In the genomic region with DNA sequence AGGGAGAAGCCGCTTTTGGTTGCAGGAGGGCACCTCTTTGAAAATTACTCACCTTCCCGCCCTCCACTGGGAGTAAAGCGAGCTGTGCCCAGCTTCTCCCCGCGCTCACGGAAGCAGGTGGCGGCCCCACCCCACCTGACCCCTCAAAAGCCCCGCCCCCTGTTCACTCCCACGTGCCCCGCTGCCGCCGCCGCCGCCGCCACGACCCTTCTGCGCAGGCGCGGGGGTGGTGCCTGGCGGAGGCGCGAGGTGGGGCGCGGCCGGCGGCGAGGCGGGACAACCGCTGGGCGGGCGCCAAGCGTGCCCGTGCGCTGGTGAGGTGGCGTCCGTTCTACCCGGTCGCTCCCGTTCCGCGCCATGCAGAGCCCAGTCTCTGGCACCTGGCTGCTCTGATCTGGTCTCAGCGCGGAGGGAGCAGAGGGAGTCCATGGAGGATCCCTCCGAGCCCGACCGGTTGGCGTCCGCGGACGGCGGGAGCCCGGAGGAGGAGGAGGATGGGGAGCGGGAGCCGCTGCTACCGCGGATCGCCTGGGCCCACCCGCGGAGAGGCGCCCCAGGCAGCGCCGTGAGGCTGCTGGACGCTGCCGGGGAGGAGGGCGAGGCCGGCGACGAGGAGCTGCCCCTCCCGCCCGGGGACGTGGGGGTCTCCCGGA, we compare ENCODE assay signal across 8 cellular contexts. TPM values are rescaled to one million over a fixed set of nuclear protein-coding genes. Genes with fewer than 3 reads are reported as not detected.
DNase-seq lines count a peak whose midpoint lies in the region; ATAC-seq, FAIRE-seq and TF ChIP-seq lines count a peak whose summit lies in the region.

TSS of gene PI4K2B (plus strand) at position 297 of the 653 bp plus-strand sequence. CDS start at position 428, 131 bp downstream.

- peaks cover 20% of the 10 kb centered on the region for H3K36me3 Mint-ChIP-seq in central memory CD8-positive, alpha-beta T cell (ENCODE audit: insufficient read depth)

- peaks cover 4% of the 10 kb centered on the region in 2 donors for H3K4me1 ChIP-seq in kidney (ENCODE audit: control insufficient read depth in 1 of 2, insufficient read depth in 1 of 2, low read depth in 1 of 2, low read length in 2 of 2)

- intact Hi-C loops in kidney (cut with DNase I) = no loop called here

- peak within 1 kb of the TSS; percentile 95 to 97 for H3K27ac ChIP-seq in kidney (ENCODE audit: low read depth in 2 of 2, low read length in 2 of 2)

- H3K9me3 Mint-ChIP-seq in central memory CD8-positive, alpha-beta T cell = no peaks in the 10 kb centered on the region

- peak within 1 kb of the TSS; percentile 92 for H3K4me3 Mint-ChIP-seq in central memory CD8-positive, alpha-beta T cell

- peaks cover 39% of the 10 kb centered on the region for H3K4me1 Mint-ChIP-seq in central memory CD8-positive, alpha-beta T cell

- peak within 1 kb of the TSS; percentile 74 to 98 for H3K4me3 ChIP-seq in kidney (ENCODE audit: low read length in 2 of 2)

- peak within 1 kb of the TSS; percentile 35 to 96 for H3K9ac ChIP-seq in kidney (ENCODE audit: low read length in 2 of 2)

- H3K27ac Mint-ChIP-seq in central memory CD8-positive, alpha-beta T cell (ENCODE audit: low read depth) = peak within 1 kb of the TSS; percentile 96

- DNase-seq in AG09319 (ENCODE audit: extremely low read depth, low read depth) (peak; percentile 41), NCI-H446 (lab: John Stamatoyannopoulos, UW) (peak; percentile 55 to 92), kidney (peak; percentile 96)
- DNase-seq in central memory CD8-positive, alpha-beta T cell (ENCODE audit: low spot score in 2 of 2) = peak; percentile 84 to 86
- peak; percentile 85 to 92 for DNase-seq in stimulated activated CD4-positive, alpha-beta T cell treated with anti-CD3 and anti-CD28 coated beads, Interleukin-15, amount 100 ng/mL, for 48 hours (ENCODE audit: low read depth in 2 of 2)

- H3K9me3 ChIP-seq in kidney (ENCODE audit: control insufficient read depth in 1 of 2, low read length in 2 of 2) = peaks cover 0 to 4% of the 10 kb centered on the region in 2 donors

- ATAC-seq in GM19035 (IDR thresholded peaks at IDR 0.05; ENCODE audit: unreplicated experiment) = peak; percentile 73
- ATAC-seq in HG03342 (IDR thresholded peaks at IDR 0.05; ENCODE audit: unreplicated experiment) = peak; percentile 66
- peak; percentile 84 for ATAC-seq in activated CD4-positive, CD25-positive, alpha-beta regulatory T cell treated with anti-CD3 and anti-CD28 coated beads, Interleukin-2, amount 50 U/mL, for 24 hours
- ATAC-seq in central memory CD8-positive, alpha-beta T cell (replicated peaks; ENCODE audit: extremely low read depth, poor library complexity, severe bottlenecking) = peak; percentile 65

- no peaks in the 10 kb centered on the region for H3K27me3 Mint-ChIP-seq in central memory CD8-positive, alpha-beta T cell

- TF ChIP-seq CTCF in AG09319 (IDR thresholded peaks at IDR 0.05; ENCODE audit: low read depth, low read length) (no peak), kidney (IDR thresholded peaks at IDR 0.05; ENCODE audit: borderline replicate concordance, extremely low read depth, insufficient read depth) (no peak)

- H3K36me3 ChIP-seq in kidney (ENCODE audit: control insufficient read depth in 1 of 2, insufficient read depth in 2 of 2, low read length in 2 of 2) = no peaks in the 10 kb centered on the region

- no peak for FAIRE-seq in kidney (lab: Jason Lieb, UNC)

RNA-seq across cellular contexts. Expression of gene PI4K2B, which starts in this region (rescaled TPM):
- 11.8 TPM for total RNA-seq in kidney
- 7.1 TPM for polyA plus RNA-seq in kidney (ENCODE audit: insufficient read depth, low read depth, low replicate concordance)

Comparison
In these comparisons a context has a peak if more than half of its experiments do, and no peak if none do; other contexts are left out.
1. Peak in every context shown above with its lines: DNase-seq, ATAC-seq, H3K4me3 ChIP-seq and H3K27ac ChIP-seq.
2. DNase-seq: peak in every context shown above with its lines; median percentile 96 in kidney; 88 in stimulated activated CD4-positive, alpha-beta T cell treated with anti-CD3 and anti-CD28 coated beads, Interleukin-15, amount 100 ng/mL, for 48 hours; 85 in central memory CD8-positive, alpha-beta T cell; 74 in NCI-H446; 41 in AG09319.